Comparison of ENCODE assay signal across 28 cellular contexts in genomic region chr11:64720167-64720566, GRCh38. TPM values are rescaled to one million over a fixed set of nuclear protein-coding genes. Genes with fewer than 3 reads are reported as not detected.
"Had no signal": no experiment of that assay in that cellular context is flagged by ENCODE, and none has a peak within 500 bp of the region (broad histone marks: within the 10 kb centered on the region; RNA-seq: fewer than 3 reads in every experiment).

No MANE protein-coding gene starts in this region.

- H3K4me3 ChIP-seq: breast epithelium, esophagus muscularis mucosa, left ventricle myocardium inferior, lung, right lobe of liver, skin epidermis, thoracic aorta had no signal

- H3K4me1 ChIP-seq: breast epithelium, foreskin keratinocyte had no signal

- H3K27me3 ChIP-seq: right lobe of liver had no signal

- H3K9me3 ChIP-seq: breast epithelium, esophagus muscularis mucosa, left ventricle myocardium inferior, neutrophil, right lobe of liver, thoracic aorta had no signal

- H3K36me3 ChIP-seq: breast epithelium, esophagus muscularis mucosa, left ventricle myocardium inferior, neutrophil, right lobe of liver, thoracic aorta had no signal

- H3K36me3 Mint-ChIP-seq: natural killer cell; stimulated activated effector memory CD8-positive, alpha-beta T cell treated with anti-CD3 and anti-CD28 coated beads, Interleukin-12 subunit alpha, Interleukin-12 subunit beta, amount 100 ng/mL, for 72 hours; type B pancreatic cell; WTC11 had no signal

- DNase-seq: activated CD4-positive, alpha-beta memory T cell treated with anti-CD3 and anti-CD28 coated beads, Interleukin-2, amount 10 ng/mL, durations not matched to agents 7 days and 5 days; activated CD4-positive, alpha-beta T cell treated with anti-CD3 and anti-CD28 coated beads for 1 hour; activated CD4-positive, alpha-beta T cell treated with anti-CD3 and anti-CD28 coated beads, Interleukin-2, amount 10 ng/mL, durations not matched to agents 7 days and 5 days; activated CD8-positive, alpha-beta memory T cell treated with anti-CD3 and anti-CD28 coated beads, Interleukin-2, amount 50 U/mL, for 48 hours; activated gamma-delta T cell treated with Interleukin-2 at 50 U/mL for 16 hours; activated naive CD4-positive, alpha-beta T cell treated with anti-CD3 and anti-CD28 coated beads, Interleukin-2, amount 50 U/mL, for 16 hours; activated T-cell treated with anti-CD3 and anti-CD28 coated beads, Interleukin-2, amount 50 U/mL, for 24 hours; amniotic stem cell; central memory CD4-positive, alpha-beta T cell; foreskin keratinocyte; left ventricle myocardium inferior; mesendoderm; natural killer cell; right lobe of liver; stimulated activated CD4-positive, alpha-beta T cell treated with anti-CD3 and anti-CD28 coated beads, Interleukin-4, amount 100 ng/mL, for 24 hours; T-helper 2 cell had no signal

- H3K4me3 Mint-ChIP-seq: activated CD4-positive, alpha-beta memory T cell treated with anti-CD3 and anti-CD28 coated beads, Interleukin-2, amount 10 ng/mL, durations not matched to agents 7 days and 5 days; activated CD4-positive, alpha-beta T cell treated with anti-CD3 and anti-CD28 coated beads, Interleukin-2, amount 10 ng/mL, durations not matched to agents 7 days and 5 days; activated T-cell treated with anti-CD3 and anti-CD28 coated beads, Interleukin-2, amount 50 U/mL, for 24 hours; activated T-helper 17 cell treated with anti-CD3 and anti-CD28 coated beads, Interleukin-2, amount 50 U/mL, for 72 hours; dendritic cell treated with granulocyte-macrophage colony-stimulating factor and Interleukin-4, amounts not matched to agents 40 ng/mL and 50 ng/mL, for 4 days; natural killer cell; stimulated activated effector memory CD8-positive, alpha-beta T cell treated with anti-CD3 and anti-CD28 coated beads, Interleukin-12 subunit alpha, Interleukin-12 subunit beta, amount 100 ng/mL, for 72 hours; stimulated activated naive CD8-positive, alpha-beta T cell treated with anti-CD3 and anti-CD28 coated beads, Interleukin-15, Interleukin-2, amounts not matched to agents 100 ng/mL and 50 ng/mL, for 24 hours; type B pancreatic cell; WTC11 had no signal

- ATAC-seq: activated T-helper 17 cell treated with anti-CD3 and anti-CD28 coated beads, Interleukin-2, amount 50 U/mL, for 72 hours; foreskin keratinocyte; natural killer cell; right lobe of liver; stimulated activated effector memory CD8-positive, alpha-beta T cell treated with anti-CD3 and anti-CD28 coated beads, Interleukin-12 subunit alpha, Interleukin-12 subunit beta, amount 100 ng/mL, for 72 hours; WTC11 had no signal

- H3K27ac ChIP-seq: breast epithelium, esophagus muscularis mucosa, foreskin keratinocyte, left ventricle myocardium inferior, neutrophil, right lobe of liver, skin epidermis, thoracic aorta had no signal

- H3K27ac Mint-ChIP-seq: activated CD4-positive, alpha-beta memory T cell treated with anti-CD3 and anti-CD28 coated beads, Interleukin-2, amount 10 ng/mL, durations not matched to agents 7 days and 5 days; activated T-cell treated with anti-CD3 and anti-CD28 coated beads, Interleukin-2, amount 50 U/mL, for 24 hours; activated T-helper 17 cell treated with anti-CD3 and anti-CD28 coated beads, Interleukin-2, amount 50 U/mL, for 72 hours; dendritic cell treated with granulocyte-macrophage colony-stimulating factor and Interleukin-4, amounts not matched to agents 40 ng/mL and 50 ng/mL, for 4 days; natural killer cell; stimulated activated effector memory CD8-positive, alpha-beta T cell treated with anti-CD3 and anti-CD28 coated beads, Interleukin-12 subunit alpha, Interleukin-12 subunit beta, amount 100 ng/mL, for 72 hours; stimulated activated naive CD8-positive, alpha-beta T cell treated with anti-CD3 and anti-CD28 coated beads, Interleukin-15, Interleukin-2, amounts not matched to agents 100 ng/mL and 50 ng/mL, for 24 hours; type B pancreatic cell; WTC11 had no signal

- H3K9me3 Mint-ChIP-seq: activated CD4-positive, alpha-beta memory T cell treated with anti-CD3 and anti-CD28 coated beads, Interleukin-2, amount 10 ng/mL, durations not matched to agents 7 days and 5 days; activated CD4-positive, alpha-beta T cell treated with anti-CD3 and anti-CD28 coated beads, Interleukin-2, amount 10 ng/mL, durations not matched to agents 7 days and 5 days; activated T-cell treated with anti-CD3 and anti-CD28 coated beads, Interleukin-2, amount 50 U/mL, for 24 hours; activated T-helper 17 cell treated with anti-CD3 and anti-CD28 coated beads, Interleukin-2, amount 50 U/mL, for 72 hours; dendritic cell treated with granulocyte-macrophage colony-stimulating factor and Interleukin-4, amounts not matched to agents 40 ng/mL and 50 ng/mL, for 4 days; natural killer cell; stimulated activated effector memory CD8-positive, alpha-beta T cell treated with anti-CD3 and anti-CD28 coated beads, Interleukin-12 subunit alpha, Interleukin-12 subunit beta, amount 100 ng/mL, for 72 hours; stimulated activated naive CD8-positive, alpha-beta T cell treated with anti-CD3 and anti-CD28 coated beads, Interleukin-15, Interleukin-2, amounts not matched to agents 100 ng/mL and 50 ng/mL, for 24 hours; type B pancreatic cell; WTC11 had no signal

- H3K4me1 Mint-ChIP-seq: activated T-helper 17 cell treated with anti-CD3 and anti-CD28 coated beads, Interleukin-2, amount 50 U/mL, for 72 hours had no signal

RNA-seq across cellular contexts. Expression of gene NRXN2, which starts 2.8 kb away (rescaled TPM):
- total RNA-seq: foreskin keratinocyte had no signal
- polyA plus RNA-seq: foreskin keratinocyte had no signal
